1 cellular context compared by ENCODE assay signal in the genomic region with DNA sequence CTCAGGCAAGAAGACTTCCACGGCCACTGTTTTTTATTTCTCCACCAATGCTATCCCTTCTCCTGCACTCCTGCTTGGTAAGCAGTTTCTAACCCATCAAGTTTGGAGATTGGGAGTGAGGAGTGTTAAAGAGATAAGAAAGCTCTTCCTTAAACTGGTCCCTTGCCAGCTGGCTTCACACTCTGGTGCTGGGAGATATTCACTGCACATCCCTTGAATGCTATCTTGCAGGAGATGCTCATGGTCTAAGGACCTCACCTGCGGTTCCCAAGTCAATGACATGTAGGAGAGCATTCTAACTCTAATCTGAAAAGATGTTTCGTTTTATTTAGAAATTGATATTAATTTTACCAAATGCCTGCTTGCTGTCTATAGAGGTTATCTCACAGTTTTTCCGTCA.
TF ChIP-seq lines count a peak whose summit lies in the region.

No MANE protein-coding gene starts in this region.

TF ChIP-seq in K562, 482 proteins besides CTCF, POLR2A, EP300 and RAD21 (continued from another document and continues in another):
- TF ChIP-seq GTF2F1 (IDR thresholded peaks at IDR 0.05; ENCODE audit: low read depth, low read length) (no peak), NCOR1 (IDR thresholded peaks at IDR 0.05) (no peak), RERE (CRISPR knock-in tag; IDR thresholded peaks at IDR 0.05; ENCODE audit: borderline replicate concordance) (no peak), CREBBP (IDR thresholded peaks at IDR 0.05; ENCODE audit: low read depth, low read length) (no peak), CBX2 (IDR thresholded peaks at IDR 0.05; ENCODE audit: insufficient read depth, low read length, poor library complexity, severe bottlenecking) (no peak), SRSF3 (IDR thresholded peaks at IDR 0.05; ENCODE audit: insufficient read depth, low read length) (no peak), SRF (CRISPR knock-in tag; IDR thresholded peaks at IDR 0.05) (no peak), PTTG1 (tag; IDR thresholded peaks at IDR 0.05; ENCODE audit: low read depth) (no peak), PCBP1 (IDR thresholded peaks at IDR 0.05; ENCODE audit: low read depth, low read length, poor library complexity, severe bottlenecking) (no peak), CBX5 (IDR thresholded peaks at IDR 0.05; ENCODE audit: borderline replicate concordance, low read depth) (no peak), HSF4 (CRISPR knock-in tag; IDR thresholded peaks at IDR 0.05; ENCODE audit: borderline replicate concordance) (no peak), MTF1 (CRISPR knock-in tag; IDR thresholded peaks at IDR 0.05; ENCODE audit: borderline replicate concordance) (no peak), BHLHE40 (IDR thresholded peaks at IDR 0.05; ENCODE audit: low read length) (no peak), NR2C2 (CRISPR knock-in tag; IDR thresholded peaks at IDR 0.05) (no peak), NR2C2 (tag; IDR thresholded peaks at IDR 0.05) (no peak), ZFP36 (IDR thresholded peaks at IDR 0.05; ENCODE audit: low read depth, low read length, partially characterized antibody) (peak; percentile 26), TFAM (CRISPR knock-in tag; conservative IDR thresholded peaks at IDR 0.05) (no peak), ZFX (CRISPR knock-in tag; IDR thresholded peaks at IDR 0.05) (no peak), NFRKB (IDR thresholded peaks at IDR 0.05; ENCODE audit: low read depth) (no peak), ZNF3 (CRISPR knock-in tag; IDR thresholded peaks at IDR 0.05) (no peak), RCOR1 (IDR thresholded peaks at IDR 0.05; ENCODE audit: borderline replicate concordance in 1 of 2, low read depth in 2 of 2, low read length in 2 of 2) (peak in 1 of 2 experiments; percentile 57; a peak in 1 of 4 replicates), ZNF764 (CRISPR knock-in tag; IDR thresholded peaks at IDR 0.05; ENCODE audit: low read depth) (no peak), YY1 (IDR thresholded peaks at IDR 0.05; ENCODE audit: borderline replicate concordance in 1 of 3, control insufficient read depth in 1 of 3, extremely low read depth in 1 of 3, insufficient read depth in 3 of 3, insufficient read length in 1 of 3, insufficient replicate concordance in 2 of 3, low read depth in 1 of 3, low read length in 2 of 3) (no peak), HMGXB4 (CRISPR knock-in tag; IDR thresholded peaks at IDR 0.05) (no peak), ZNF224 (CRISPR knock-in tag; IDR thresholded peaks at IDR 0.05) (no peak), ZNF780A (CRISPR knock-in tag; IDR thresholded peaks at IDR 0.05) (no peak), MEIS2 (IDR thresholded peaks at IDR 0.05; ENCODE audit: partially characterized antibody) (no peak), SREBF1 (IDR thresholded peaks at IDR 0.05; ENCODE audit: borderline replicate concordance, low read depth, low read length) (no peak), TCF3 (CRISPR knock-in tag; IDR thresholded peaks at IDR 0.05) (peak; percentile 51; the same call in 1 of the 2 replicates), KLF10 (CRISPR knock-in tag; IDR thresholded peaks at IDR 0.05) (no peak), MAFG (tag; conservative IDR thresholded peaks at IDR 0.05) (peak; percentile 43), SPI1 (IDR thresholded peaks at IDR 0.05; ENCODE audit: borderline replicate concordance, low read depth, low read length) (no peak)
- TF ChIP-seq, protein P1, sequence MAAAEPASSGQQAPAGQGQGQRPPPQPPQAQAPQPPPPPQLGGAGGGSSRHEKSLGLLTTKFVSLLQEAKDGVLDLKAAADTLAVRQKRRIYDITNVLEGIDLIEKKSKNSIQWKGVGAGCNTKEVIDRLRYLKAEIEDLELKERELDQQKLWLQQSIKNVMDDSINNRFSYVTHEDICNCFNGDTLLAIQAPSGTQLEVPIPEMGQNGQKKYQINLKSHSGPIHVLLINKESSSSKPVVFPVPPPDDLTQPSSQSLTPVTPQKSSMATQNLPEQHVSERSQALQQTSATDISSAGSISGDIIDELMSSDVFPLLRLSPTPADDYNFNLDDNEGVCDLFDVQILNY (CRISPR knock-in tag; IDR thresholded peaks at IDR 0.05) = no peak
- TF ChIP-seq, protein P2, sequence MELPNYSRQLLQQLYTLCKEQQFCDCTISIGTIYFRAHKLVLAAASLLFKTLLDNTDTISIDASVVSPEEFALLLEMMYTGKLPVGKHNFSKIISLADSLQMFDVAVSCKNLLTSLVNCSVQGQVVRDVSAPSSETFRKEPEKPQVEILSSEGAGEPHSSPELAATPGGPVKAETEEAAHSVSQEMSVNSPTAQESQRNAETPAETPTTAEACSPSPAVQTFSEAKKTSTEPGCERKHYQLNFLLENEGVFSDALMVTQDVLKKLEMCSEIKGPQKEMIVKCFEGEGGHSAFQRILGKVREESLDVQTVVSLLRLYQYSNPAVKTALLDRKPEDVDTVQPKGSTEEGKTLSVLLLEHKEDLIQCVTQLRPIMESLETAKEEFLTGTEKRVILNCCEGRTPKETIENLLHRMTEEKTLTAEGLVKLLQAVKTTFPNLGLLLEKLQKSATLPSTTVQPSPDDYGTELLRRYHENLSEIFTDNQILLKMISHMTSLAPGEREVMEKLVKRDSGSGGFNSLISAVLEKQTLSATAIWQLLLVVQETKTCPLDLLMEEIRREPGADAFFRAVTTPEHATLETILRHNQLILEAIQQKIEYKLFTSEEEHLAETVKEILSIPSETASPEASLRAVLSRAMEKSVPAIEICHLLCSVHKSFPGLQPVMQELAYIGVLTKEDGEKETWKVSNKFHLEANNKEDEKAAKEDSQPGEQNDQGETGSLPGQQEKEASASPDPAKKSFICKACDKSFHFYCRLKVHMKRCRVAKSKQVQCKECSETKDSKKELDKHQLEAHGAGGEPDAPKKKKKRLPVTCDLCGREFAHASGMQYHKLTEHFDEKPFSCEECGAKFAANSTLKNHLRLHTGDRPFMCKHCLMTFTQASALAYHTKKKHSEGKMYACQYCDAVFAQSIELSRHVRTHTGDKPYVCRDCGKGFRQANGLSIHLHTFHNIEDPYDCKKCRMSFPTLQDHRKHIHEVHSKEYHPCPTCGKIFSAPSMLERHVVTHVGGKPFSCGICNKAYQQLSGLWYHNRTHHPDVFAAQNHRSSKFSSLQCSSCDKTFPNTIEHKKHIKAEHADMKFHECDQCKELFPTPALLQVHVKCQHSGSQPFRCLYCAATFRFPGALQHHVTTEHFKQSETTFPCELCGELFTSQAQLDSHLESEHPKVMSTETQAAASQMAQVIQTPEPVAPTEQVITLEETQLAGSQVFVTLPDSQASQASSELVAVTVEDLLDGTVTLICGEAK (IDR thresholded peaks at IDR 0.05) = no peak
- TF ChIP-seq, protein P2 (CRISPR knock-in tag; IDR thresholded peaks at IDR 0.05) = no peak
- TF ChIP-seq, protein P3, sequence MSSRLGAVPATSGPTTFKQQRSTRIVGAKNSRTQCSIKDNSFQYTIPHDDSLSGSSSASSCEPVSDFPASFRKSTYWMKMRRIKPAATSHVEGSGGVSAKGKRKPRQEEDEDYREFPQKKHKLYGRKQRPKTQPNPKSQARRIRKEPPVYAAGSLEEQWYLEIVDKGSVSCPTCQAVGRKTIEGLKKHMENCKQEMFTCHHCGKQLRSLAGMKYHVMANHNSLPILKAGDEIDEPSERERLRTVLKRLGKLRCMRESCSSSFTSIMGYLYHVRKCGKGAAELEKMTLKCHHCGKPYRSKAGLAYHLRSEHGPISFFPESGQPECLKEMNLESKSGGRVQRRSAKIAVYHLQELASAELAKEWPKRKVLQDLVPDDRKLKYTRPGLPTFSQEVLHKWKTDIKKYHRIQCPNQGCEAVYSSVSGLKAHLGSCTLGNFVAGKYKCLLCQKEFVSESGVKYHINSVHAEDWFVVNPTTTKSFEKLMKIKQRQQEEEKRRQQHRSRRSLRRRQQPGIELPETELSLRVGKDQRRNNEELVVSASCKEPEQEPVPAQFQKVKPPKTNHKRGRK (tag; IDR thresholded peaks at IDR 0.05) = no peak
- TF ChIP-seq, protein P4, sequence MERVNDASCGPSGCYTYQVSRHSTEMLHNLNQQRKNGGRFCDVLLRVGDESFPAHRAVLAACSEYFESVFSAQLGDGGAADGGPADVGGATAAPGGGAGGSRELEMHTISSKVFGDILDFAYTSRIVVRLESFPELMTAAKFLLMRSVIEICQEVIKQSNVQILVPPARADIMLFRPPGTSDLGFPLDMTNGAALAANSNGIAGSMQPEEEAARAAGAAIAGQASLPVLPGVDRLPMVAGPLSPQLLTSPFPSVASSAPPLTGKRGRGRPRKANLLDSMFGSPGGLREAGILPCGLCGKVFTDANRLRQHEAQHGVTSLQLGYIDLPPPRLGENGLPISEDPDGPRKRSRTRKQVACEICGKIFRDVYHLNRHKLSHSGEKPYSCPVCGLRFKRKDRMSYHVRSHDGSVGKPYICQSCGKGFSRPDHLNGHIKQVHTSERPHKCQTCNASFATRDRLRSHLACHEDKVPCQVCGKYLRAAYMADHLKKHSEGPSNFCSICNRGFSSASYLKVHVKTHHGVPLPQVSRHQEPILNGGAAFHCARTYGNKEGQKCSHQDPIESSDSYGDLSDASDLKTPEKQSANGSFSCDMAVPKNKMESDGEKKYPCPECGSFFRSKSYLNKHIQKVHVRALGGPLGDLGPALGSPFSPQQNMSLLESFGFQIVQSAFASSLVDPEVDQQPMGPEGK (CRISPR knock-in tag; IDR thresholded peaks at IDR 0.05; ENCODE audit: borderline replicate concordance) = no peak
- TF ChIP-seq, protein P5, sequence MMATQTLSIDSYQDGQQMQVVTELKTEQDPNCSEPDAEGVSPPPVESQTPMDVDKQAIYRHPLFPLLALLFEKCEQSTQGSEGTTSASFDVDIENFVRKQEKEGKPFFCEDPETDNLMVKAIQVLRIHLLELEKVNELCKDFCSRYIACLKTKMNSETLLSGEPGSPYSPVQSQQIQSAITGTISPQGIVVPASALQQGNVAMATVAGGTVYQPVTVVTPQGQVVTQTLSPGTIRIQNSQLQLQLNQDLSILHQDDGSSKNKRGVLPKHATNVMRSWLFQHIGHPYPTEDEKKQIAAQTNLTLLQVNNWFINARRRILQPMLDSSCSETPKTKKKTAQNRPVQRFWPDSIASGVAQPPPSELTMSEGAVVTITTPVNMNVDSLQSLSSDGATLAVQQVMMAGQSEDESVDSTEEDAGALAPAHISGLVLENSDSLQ (IDR thresholded peaks at IDR 0.05) = no peak
